Comparison of ENCODE assay signal across 19 cellular contexts in the genomic region with DNA sequence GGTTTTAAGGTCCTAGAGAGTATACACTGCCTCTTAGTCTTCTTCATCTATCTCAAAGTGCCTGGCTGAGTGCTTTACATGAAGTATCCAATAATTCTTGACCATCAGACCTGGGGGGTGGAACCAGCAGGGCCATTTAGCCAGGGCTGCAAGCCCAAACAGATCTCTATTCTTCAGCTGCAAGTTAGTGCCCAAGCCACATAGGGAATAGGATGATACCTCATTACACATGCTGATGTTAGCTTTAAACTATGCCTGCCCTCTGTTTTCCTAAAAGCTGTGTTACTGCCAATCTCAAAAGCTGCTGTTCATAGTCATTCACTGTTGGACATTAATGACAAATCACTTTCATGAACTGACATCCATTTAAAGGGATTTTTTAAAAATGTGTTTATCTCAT. TPM values are rescaled to one million over a fixed set of nuclear protein-coding genes. Genes with fewer than 3 reads are reported as not detected.
DNase-seq lines count a peak whose midpoint lies in the region; ATAC-seq and TF ChIP-seq lines count a peak whose summit lies in the region.
"Had no signal": no experiment of that assay in that cellular context is flagged by ENCODE, and none has a peak within 500 bp of the region (broad histone marks: within the 10 kb centered on the region; RNA-seq: fewer than 3 reads in every experiment).

No MANE protein-coding gene starts in this region.

- CTCF ChIA-PET in OCI-LY7 (lab: Charles Lee; ENCODE audit: unreplicated experiment), result interaction anchor here (0.6 kb wide), 1 partner anchor 164 kb away, joined by 3 read pairs; no protein-coding TSS in a partner anchor

- POLR2A ChIA-PET in OCI-LY7 (lab: Charles Lee), result interaction anchor here (0.7 to 0.9 kb wide), 2 partner anchors 19 to 185 kb away, joined by 3 read pairs; no protein-coding TSS in a partner anchor

- H2AFZ ChIP-seq in OCI-LY7 (ENCODE audit: low read length), result no peak overlapping the region; the same call in 1 of the 2 replicates

- TF ChIP-seq CTCF in OCI-LY7 (conservative IDR thresholded peaks at IDR 0.05; ENCODE audit: low read length), result no peak
- no peak for TF ChIP-seq CTCF in epithelial cell of esophagus (IDR thresholded peaks at IDR 0.05; ENCODE audit: insufficient read depth, low read depth, low read length, missing control alignments)

- H3K9me3 ChIP-seq in OCI-LY7 (ENCODE audit: low read length), result no peaks in the 10 kb centered on the region
- no peaks in the 10 kb centered on the region for H3K9me3 ChIP-seq in SJCRH30 (replicated peaks)
- H3K9me3 ChIP-seq: HAP-1, pancreas, upper lobe of right lung had no signal

- no peaks in the 10 kb centered on the region for H3K79me2 ChIP-seq in OCI-LY7 (ENCODE audit: insufficient read depth, low read depth, low read length)

- H3K36me3 ChIP-seq in OCI-LY7 (ENCODE audit: insufficient read depth, low read length) (peaks cover 5% of the 10 kb centered on the region; the same call in 1 of the 2 replicates), SJCRH30 (no peaks in the 10 kb centered on the region)
- H3K36me3 ChIP-seq: brain microvascular endothelial cell, HAP-1, pancreas, upper lobe of right lung had no signal

- H4K20me1 ChIP-seq in OCI-LY7 (ENCODE audit: insufficient read depth, low read length), result no peaks in the 10 kb centered on the region

- H3K4me1 ChIP-seq in OCI-LY7 (ENCODE audit: insufficient read depth, low read length, poor library complexity, severe bottlenecking) (peaks cover 42% of the 10 kb centered on the region), SJCRH30 (peaks cover 9% of the 10 kb centered on the region)
- H3K4me1 ChIP-seq: HAP-1, pancreas, upper lobe of right lung had no signal

- H3K4me2 ChIP-seq in OCI-LY7 (ENCODE audit: low read length), result peak overlapping the region; percentile 51

- H3K9me2 ChIP-seq in OCI-LY7 (ENCODE audit: insufficient read depth, low read length), result no peaks in the 10 kb centered on the region

- H3K27ac ChIP-seq in OCI-LY7 (ENCODE audit: low read depth, low read length, poor library complexity, severe bottlenecking), result peak overlapping the region; percentile 78
- H3K27ac ChIP-seq in SJCRH30, result no peak overlapping the region
- H3K27ac ChIP-seq: brain microvascular endothelial cell, pancreas, upper lobe of right lung had no signal

- BruUV-seq in OCI-LY7 (replicated peaks; lab: Mats Ljungman, UMichigan), result no TSS peak

- intact Hi-C loops in OCI-LY7 (cut with micrococcal nuclease; ENCODE audit: unreplicated experiment), result no loop called here

- H3K27me3 ChIP-seq in SJCRH30, result no peaks in the 10 kb centered on the region
- H3K27me3 ChIP-seq: brain microvascular endothelial cell, pancreas, upper lobe of right lung had no signal

- DNase-seq in DMS79 treated with DMSO at 0.1 percent for 48 hours (lab: John Stamatoyannopoulos, UW) (peak; percentile 45), DMS79 (lab: John Stamatoyannopoulos, UW) (no peak), DMS153 (lab: John Stamatoyannopoulos, UW) (peak; percentile 20), OCI-LY7 (ENCODE audit: low spot score) (no peak), epithelial cell of esophagus (ENCODE audit: low read depth) (peak; percentile 56), left lobe of liver (ENCODE audit: low spot score) (no peak), SJCRH30 (no peak), NK-92 (lab: John Stamatoyannopoulos, UW; ENCODE audit: unreplicated experiment) (no peak)
- DNase-seq: 8988T, brain microvascular endothelial cell, GDM1, NCI-H1694, NCI-H526, pancreas, upper lobe of right lung had no signal

- no peak for ATAC-seq in left lobe of liver

- peak overlapping the region; percentile 33 for H3K4me3 ChIP-seq in OCI-LY7 (ENCODE audit: low read depth, low read length, poor library complexity, severe bottlenecking)
- H3K4me3 ChIP-seq in epithelial cell of esophagus (ENCODE audit: low read length), result no peak overlapping the region
- H3K4me3 ChIP-seq in SJCRH30, result no peak overlapping the region
- H3K4me3 ChIP-seq: HAP-1, pancreas, upper lobe of right lung had no signal

RNA-seq across cellular contexts. Expression of gene IFNG, which starts 16.7 kb away (rescaled TPM):
- total RNA-seq in OCI-LY7 (2014; rRNA removed; shearing (Covaris generic)), result not detected in 2 replicates
- total RNA-seq in OCI-LY7 (2022) (not detected in 2 replicates), left lobe of liver (0.63 TPM)
- not detected in 2 replicates for total RNA-seq in SJCRH30 (2014; rRNA removed; shearing (Covaris generic))
- total RNA-seq: M059J, RPMI7951, skeletal muscle tissue, upper lobe of right lung had no signal

RNA-seq across cellular contexts. Expression of gene IL26, which starts 49.4 kb away (rescaled TPM):
- total RNA-seq in OCI-LY7 (2014; rRNA removed; shearing (Covaris generic)), result not detected in 2 replicates
- total RNA-seq in OCI-LY7 (2022), result not detected in 2 replicates
- total RNA-seq in left lobe of liver, result not detected
- not detected in 2 replicates for total RNA-seq in SJCRH30 (2014; rRNA removed; shearing (Covaris generic))
- total RNA-seq: M059J, pancreas, RPMI7951, skeletal muscle tissue, upper lobe of right lung had no signal

Comparison
In these comparisons a context has a peak if more than half of its experiments do, and no peak if none do; other contexts are left out.
1. DNase-seq: peak in DMS79 treated with DMSO at 0.1 percent for 48 hours (single experiment), DMS153 (single experiment) and epithelial cell of esophagus (single experiment); none in DMS79 (single experiment), OCI-LY7 (single experiment), left lobe of liver (single experiment), SJCRH30 (0 of 2) and NK-92 (single experiment).